Comparison of ENCODE assay signal across 17 cellular contexts in genomic region chr4:147969573-147969972, GRCh38.
DNase-seq lines count a peak whose midpoint lies in the region; ATAC-seq and TF ChIP-seq lines count a peak whose summit lies in the region.
"Had no signal": no experiment of that assay in that cellular context is flagged by ENCODE, and none has a peak within 500 bp of the region (broad histone marks: within the 10 kb centered on the region; RNA-seq: fewer than 3 reads in every experiment).

No MANE protein-coding gene starts in this region.

- TF ChIP-seq CTCF in adrenal gland (IDR thresholded peaks at IDR 0.05) = no peak
- no peak for TF ChIP-seq CTCF in neural progenitor cell (IDR thresholded peaks at IDR 0.05)
- no peak for TF ChIP-seq CTCF in MM.1S (IDR thresholded peaks at IDR 0.05; ENCODE audit: low read length)

- intact Hi-C loops in adrenal gland (cut with DNase I) (no loop called here), aorta (cut with DNase I) (no loop called here)

- H3K79me2 ChIP-seq in neural progenitor cell (ENCODE audit: low read depth) (no peaks in the 10 kb centered on the region), MM.1S (ENCODE audit: low read length) (no peaks in the 10 kb centered on the region)

- WGBS in adrenal gland, 4 donors = 20 to 38% (median 28%) methylated on average over 7 of the region's 7 CpGs
- WGBS in aorta, 2 donors = 78 to 79% methylated on average over 7 of the region's 7 CpGs

- H3F3A ChIP-seq in neural progenitor cell (ENCODE audit: low read depth) (no peaks in the 10 kb centered on the region), MM.1S (ENCODE audit: insufficient read depth, low read length) (no peaks in the 10 kb centered on the region)

- H3K36me3 Mint-ChIP-seq in neural progenitor cell = peaks cover 5% of the 10 kb centered on the region

- H3K27me3 ChIP-seq in adrenal gland = no peaks in the 10 kb centered on the region
- no peaks in the 10 kb centered on the region for H3K27me3 ChIP-seq in neural progenitor cell
- no peaks in the 10 kb centered on the region for H3K27me3 ChIP-seq in aorta (ENCODE audit: control insufficient read depth in 1 of 2, insufficient read depth in 2 of 2, low read length in 1 of 2)
- no peaks in the 10 kb centered on the region for H3K27me3 ChIP-seq in MM.1S (replicated peaks; ENCODE audit: insufficient read depth, low read length)
- H3K27me3 ChIP-seq: BLaER1 treated with 17β-estradiol and CSF1 and Interleukin-3, amounts not matched to agents 10 nM and 100 nM; cardiac muscle cell; stomach had no signal

- H3K4me1 ChIP-seq in adrenal gland (replicated peaks in 1 of 2) (peaks cover 6 to 25% of the 10 kb centered on the region in 2 donors), neural progenitor cell (peaks cover 9% of the 10 kb centered on the region), aorta (ENCODE audit: control insufficient read depth in 1 of 2, insufficient read depth in 2 of 2, low read length in 2 of 2) (peaks cover 2% of the 10 kb centered on the region in 2 donors), MM.1S (ENCODE audit: low read length) (no peaks in the 10 kb centered on the region)

- peak overlapping the region in 1 of 4 donors; percentile 30 for H3K4me3 ChIP-seq in adrenal gland
- no peak overlapping the region for H3K4me3 ChIP-seq in neural progenitor cell
- H3K4me3 ChIP-seq in aorta (ENCODE audit: low read length in 2 of 2) = no peak overlapping the region
- H3K4me3 ChIP-seq in MM.1S (ENCODE audit: low read length) = no peak overlapping the region
- H3K4me3 ChIP-seq: BLaER1 treated with 17β-estradiol and CSF1 and Interleukin-3, amounts not matched to agents 10 nM and 100 nM; cardiac muscle cell; stomach had no signal

- H3K9me2 ChIP-seq in MM.1S (replicated peaks; ENCODE audit: insufficient read depth, low read length) = no peaks in the 10 kb centered on the region

- H3K4me1 Mint-ChIP-seq in neural progenitor cell = peaks cover 7% of the 10 kb centered on the region

- H3K27ac ChIP-seq in adrenal gland (peak overlapping the region; percentile 23 to 86 (median 48)), neural progenitor cell (peak overlapping the region; percentile 85), aorta (ENCODE audit: low read depth in 1 of 2, low read length in 2 of 2) (no peak overlapping the region), MM.1S (ENCODE audit: low read length) (no peak overlapping the region)
- H3K27ac ChIP-seq: BLaER1 treated with 17β-estradiol and CSF1 and Interleukin-3, amounts not matched to agents 10 nM and 100 nM; cardiac muscle cell; stomach had no signal

- peaks cover 4% of the 10 kb centered on the region for H3K9me3 Mint-ChIP-seq in neural progenitor cell
- H3K9me3 Mint-ChIP-seq: T-helper 2 cell treated with Interferon-gamma antibody and Interleukin-4, amounts not matched to agents 5 μg/mL and 100 μg/mL, for 36 hours had no signal

- H3K9me3 ChIP-seq in adrenal gland (replicated peaks in 1 of 3) (no peaks in the 10 kb centered on the region), neural progenitor cell (ENCODE audit: low read depth) (no peaks in the 10 kb centered on the region), aorta (ENCODE audit: control insufficient read depth, low read length) (no peaks in the 10 kb centered on the region), MM.1S (replicated peaks; ENCODE audit: insufficient read depth, low read length) (no peaks in the 10 kb centered on the region)
- H3K9me3 ChIP-seq: stomach had no signal

- DNase-seq in adrenal gland (peak in 6 of 7 donors; percentile 21 to 65 (median 57)), neural progenitor cell (ENCODE audit: low spot score) (no peak), aorta (no peak), CD1c-positive myeloid dendritic cell (ENCODE audit: extremely low spot score) (no peak), GDM1 (lab: John Stamatoyannopoulos, UW) (no peak), MM.1S (no peak)
- DNase-seq: activated CD8-positive, alpha-beta T cell treated with anti-CD3 and anti-CD28 coated beads for 36 hours; activated gamma-delta T cell; erythroblast; GOT3; mesendoderm; stomach had no signal

- H3K9ac ChIP-seq in neural progenitor cell (no peak overlapping the region), MM.1S (ENCODE audit: low read length) (no peak overlapping the region)
- H3K9ac ChIP-seq: BLaER1 treated with 17β-estradiol and CSF1 and Interleukin-3, amounts not matched to agents 10 nM and 100 nM had no signal

- no peaks in the 10 kb centered on the region for H3K27me3 Mint-ChIP-seq in neural progenitor cell (ENCODE audit: insufficient read depth, low read depth)
- H3K27me3 Mint-ChIP-seq: activated CD8-positive, alpha-beta T cell treated with anti-CD3 and anti-CD28 coated beads for 36 hours had no signal

- H3K36me3 ChIP-seq in adrenal gland (replicated peaks in 1 of 2) = peaks cover 0 to 8% of the 10 kb centered on the region in 2 donors
- no peaks in the 10 kb centered on the region for H3K36me3 ChIP-seq in neural progenitor cell
- peaks cover 4 to 6% of the 10 kb centered on the region in 2 donors for H3K36me3 ChIP-seq in aorta (ENCODE audit: control insufficient read depth in 1 of 2, insufficient read depth in 2 of 2, low read length in 1 of 2)
- no peaks in the 10 kb centered on the region for H3K36me3 ChIP-seq in MM.1S (replicated peaks; ENCODE audit: insufficient read depth, low read length)
- H3K36me3 ChIP-seq: cardiac muscle cell had no signal

- H2AFZ ChIP-seq in neural progenitor cell (replicated peaks) (no peak overlapping the region), MM.1S (ENCODE audit: low read length) (no peak overlapping the region)

- no peak for TF ChIP-seq POLR2A in adrenal gland (IDR thresholded peaks at IDR 0.05)

- peak; percentile 63 for ATAC-seq in GM19025 (IDR thresholded peaks at IDR 0.05; ENCODE audit: low read depth, unreplicated experiment)
- ATAC-seq in HG02763 (IDR thresholded peaks at IDR 0.05; ENCODE audit: unreplicated experiment) = peak; percentile 67
- ATAC-seq in aorta (ENCODE audit: low FRiP score) = no peak
- ATAC-seq: activated CD8-positive, alpha-beta T cell treated with anti-CD3 and anti-CD28 coated beads for 36 hours had no signal

- H3K4me2 ChIP-seq in neural progenitor cell (peak overlapping the region; percentile 44), MM.1S (ENCODE audit: low read depth, low read length) (no peak overlapping the region)

- H3K4me3 Mint-ChIP-seq in neural progenitor cell = no peak overlapping the region
- H3K4me3 Mint-ChIP-seq: activated CD8-positive, alpha-beta T cell treated with anti-CD3 and anti-CD28 coated beads for 36 hours; T-helper 2 cell treated with Interferon-gamma antibody and Interleukin-4, amounts not matched to agents 5 μg/mL and 100 μg/mL, for 36 hours had no signal

- H4K20me1 ChIP-seq in neural progenitor cell (ENCODE audit: low read depth) (no peaks in the 10 kb centered on the region), MM.1S (ENCODE audit: insufficient read depth, low read length) (no peaks in the 10 kb centered on the region)
- H4K20me1 ChIP-seq: BLaER1 treated with 17β-estradiol and CSF1 and Interleukin-3, amounts not matched to agents 10 nM and 100 nM had no signal

- no peak overlapping the region for H3K27ac Mint-ChIP-seq in neural progenitor cell
- H3K27ac Mint-ChIP-seq: activated CD8-positive, alpha-beta T cell treated with anti-CD3 and anti-CD28 coated beads for 36 hours; T-helper 2 cell treated with Interferon-gamma antibody and Interleukin-4, amounts not matched to agents 5 μg/mL and 100 μg/mL, for 36 hours had no signal

Comparison
In these comparisons a context has a peak if more than half of its experiments do, and no peak if none do; other contexts are left out.
1. DNase-seq: peak in adrenal gland (6 of 7); none in neural progenitor cell (single experiment), aorta (0 of 2), CD1c-positive myeloid dendritic cell (single experiment), GDM1 (single experiment) and MM.1S (single experiment).
2. H3K27ac ChIP-seq: peak in adrenal gland (5 of 5) and neural progenitor cell (single experiment); none in aorta (0 of 2) and MM.1S (single experiment).